ENCODE assay signal across 7 cellular contexts in the genomic region with DNA sequence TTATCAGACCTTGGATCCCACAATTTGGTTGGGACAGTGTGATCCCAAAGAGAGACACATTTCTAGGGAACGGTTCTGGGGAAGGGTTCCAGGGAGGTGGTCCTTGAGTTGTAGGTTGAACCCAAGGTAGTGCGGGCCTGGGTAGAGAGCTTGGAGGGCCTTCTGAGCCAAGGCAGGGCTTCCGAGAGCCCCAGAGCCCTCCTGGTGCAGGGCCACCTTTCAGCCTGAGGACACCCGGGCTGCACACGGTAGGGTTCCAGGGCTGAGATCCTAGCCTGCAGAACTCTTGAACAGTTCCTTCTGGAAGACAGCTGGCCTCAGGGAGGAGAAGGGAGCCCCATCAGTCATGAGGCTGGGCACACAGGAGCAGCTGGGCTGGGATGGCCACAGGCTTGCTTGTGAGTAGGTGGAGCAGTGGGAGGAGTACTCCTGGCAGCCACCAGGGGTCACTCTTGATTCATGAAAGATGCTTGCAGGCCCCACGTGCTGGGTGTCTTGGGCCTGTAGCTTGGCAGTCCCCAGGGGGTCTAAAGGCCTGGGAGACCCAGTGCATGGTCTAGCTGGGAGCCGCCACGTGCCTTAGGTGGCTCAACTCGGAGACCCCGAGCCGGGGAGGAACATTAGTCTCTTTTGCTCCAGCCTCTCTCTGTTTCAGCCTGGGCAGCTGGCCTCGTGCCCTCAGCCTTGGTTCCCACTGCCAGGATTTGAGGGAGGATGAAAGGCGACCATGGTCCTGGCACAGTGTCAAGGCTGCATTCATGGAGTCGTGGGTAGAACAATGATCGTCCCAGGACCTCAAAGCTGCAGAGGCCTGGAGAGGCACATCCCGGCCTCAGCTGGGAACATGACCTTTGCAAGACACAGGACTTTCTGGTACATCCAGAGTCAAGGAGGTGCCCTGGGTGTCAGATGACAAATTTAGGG.
DNase-seq lines count a peak whose midpoint lies in the region; ATAC-seq, FAIRE-seq and TF ChIP-seq lines count a peak whose summit lies in the region.

No MANE protein-coding gene starts in this region.

- peaks cover 5% of the 10 kb centered on the region for H3K36me3 Mint-ChIP-seq in T-helper 17 cell (ENCODE audit: low read depth)

- ATAC-seq in HG02678 (IDR thresholded peaks at IDR 0.05; ENCODE audit: unreplicated experiment) (peak; percentile 93), T-helper 17 cell (peak; percentile 62)

- peak; percentile 83 for TF ChIP-seq CTCF in GM13976 (IDR thresholded peaks at IDR 0.05; ENCODE audit: borderline replicate concordance, control extremely low read depth, extremely low read depth, insufficient read depth, missing control alignments)
- TF ChIP-seq CTCF in astrocyte of the cerebellum (IDR thresholded peaks at IDR 0.05; ENCODE audit: low read depth, low read length, missing control alignments), result peak; percentile 74

- no peaks in the 10 kb centered on the region for H3K27me3 ChIP-seq in small intestine (ENCODE audit: control insufficient read depth in 2 of 2, insufficient read depth in 2 of 2, low read length in 2 of 2)

- H3K9me3 ChIP-seq in T-helper 17 cell (ENCODE audit: control insufficient read depth, low read length, poor library complexity, severe bottlenecking) (peaks cover 5% of the 10 kb centered on the region), small intestine (ENCODE audit: control insufficient read depth, low read depth) (no peaks in the 10 kb centered on the region)

- FAIRE-seq in small intestine (lab: Jason Lieb, UNC), result no peak

- H3K4me3 Mint-ChIP-seq in T-helper 17 cell, result no peak overlapping the region

- no peak overlapping the region for H3K27ac ChIP-seq in small intestine (ENCODE audit: low read depth in 1 of 2, low read length in 1 of 2)

- no peaks in the 10 kb centered on the region for H3K4me1 Mint-ChIP-seq in T-helper 17 cell

- 50 to 59% (median 53%) methylated on average over 16 of the region's 16 CpGs for WGBS in small intestine, 3 donors

- H3K36me3 ChIP-seq in small intestine (ENCODE audit: control insufficient read depth in 2 of 2, insufficient read depth in 2 of 2, low read length in 2 of 2), result no peaks in the 10 kb centered on the region

- H3K27me3 Mint-ChIP-seq in T-helper 17 cell, result peaks cover 6% of the 10 kb centered on the region

- H3K27ac Mint-ChIP-seq in T-helper 17 cell, result no peak overlapping the region

- peak; percentile 79 for DNase-seq in GM13976 (ENCODE audit: low spot score)
- DNase-seq in NCI-H1417 treated with DMSO at 0.1 percent for 48 hours (lab: John Stamatoyannopoulos, UW), result peak; percentile 10
- peak; percentile 21 to 44 (median 28) for DNase-seq in T-helper 17 cell
- DNase-seq in astrocyte of the cerebellum (ENCODE audit: low read depth), result peak; percentile 20
- peak in 50 of 51 donors; percentile 7 to 78 (median 47) for DNase-seq in hypothalamus (lab: John Stamatoyannopoulos, UW)
- DNase-seq in small intestine, result peak; percentile 53

- in situ Hi-C loops in GM13976 (cut with MboI; ENCODE audit: low sequenced_read_pairs, unreplicated experiment) (no loop called here), astrocyte of the cerebellum (cut with HindIII; ENCODE audit: low sequenced_read_pairs) (no loop called here)

- no peak overlapping the region for H3K4me3 ChIP-seq in astrocyte of the cerebellum (ENCODE audit: low read depth, low read length)
- no peak overlapping the region for H3K4me3 ChIP-seq in small intestine (ENCODE audit: low read depth in 1 of 2, low read length in 2 of 2)

- H3K4me1 ChIP-seq in small intestine (ENCODE audit: control insufficient read depth in 2 of 2, insufficient read depth in 1 of 2, low read depth in 1 of 2, low read length in 1 of 2), result no peaks in the 10 kb centered on the region

Comparison
In these comparisons a context has a peak if more than half of its experiments do, and no peak if none do; other contexts are left out.
1. DNase-seq: peak in every context shown above with its lines; median percentile 79 in GM13976; 53 in small intestine; 47 in hypothalamus; 28 in T-helper 17 cell; 20 in astrocyte of the cerebellum; 10 in NCI-H1417 treated with DMSO at 0.1 percent for 48 hours.